1 cellular context compared by ENCODE assay signal in the genomic region with DNA sequence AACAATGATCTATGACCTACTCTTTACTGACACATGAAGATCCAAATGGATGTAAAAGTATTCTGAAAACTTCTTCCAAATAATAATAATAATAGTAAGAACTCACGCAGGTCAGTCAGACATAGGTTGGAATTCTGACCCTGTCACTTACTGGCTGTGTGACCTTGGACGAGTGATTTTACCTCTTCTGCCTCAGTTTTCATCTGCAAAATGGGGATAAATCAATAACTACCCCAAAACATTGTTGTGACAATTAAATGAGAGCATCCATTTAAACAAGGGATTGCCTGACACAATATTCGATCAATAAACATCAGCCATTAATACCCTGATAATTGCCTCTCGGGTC.
TF ChIP-seq lines count a peak whose summit lies in the region.

No MANE protein-coding gene starts in this region.

TF ChIP-seq in HEK293, 187 proteins besides CTCF, POLR2A, EP300 and RAD21 (continued from another document):
- TF ChIP-seq HOXC10 (CRISPR knock-in tag; IDR thresholded peaks at IDR 0.05) (no peak), TCF7L2 (IDR thresholded peaks at IDR 0.05; ENCODE audit: borderline replicate concordance, low read depth, low read length) (no peak), PRDM1 (tag by site-specific recombination; IDR thresholded peaks at IDR 0.05) (no peak), ZNF560 (tag by site-specific recombination; IDR thresholded peaks at IDR 0.05; ENCODE audit: borderline replicate concordance) (no peak), ZBTB7A (tag by site-specific recombination; IDR thresholded peaks at IDR 0.05; ENCODE audit: low read depth) (no peak), ZNF112 (tag by site-specific recombination; IDR thresholded peaks at IDR 0.05) (no peak), ZNF623 (tag by site-specific recombination; IDR thresholded peaks at IDR 0.05) (no peak), SCRT2 (tag by site-specific recombination; IDR thresholded peaks at IDR 0.05) (no peak), KLF9 (tag by site-specific recombination; IDR thresholded peaks at IDR 0.05; ENCODE audit: low read depth) (no peak)
- TF ChIP-seq, protein P1, sequence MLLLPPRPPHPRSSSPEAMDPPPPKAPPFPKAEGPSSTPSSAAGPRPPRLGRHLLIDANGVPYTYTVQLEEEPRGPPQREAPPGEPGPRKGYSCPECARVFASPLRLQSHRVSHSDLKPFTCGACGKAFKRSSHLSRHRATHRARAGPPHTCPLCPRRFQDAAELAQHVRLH (tag by site-specific recombination; IDR thresholded peaks at IDR 0.05), result no peak
TF ChIP-seq in HEK293: peak in this region for 0.
